Comparison of ENCODE assay signal across 16 cellular contexts in the genomic region with DNA sequence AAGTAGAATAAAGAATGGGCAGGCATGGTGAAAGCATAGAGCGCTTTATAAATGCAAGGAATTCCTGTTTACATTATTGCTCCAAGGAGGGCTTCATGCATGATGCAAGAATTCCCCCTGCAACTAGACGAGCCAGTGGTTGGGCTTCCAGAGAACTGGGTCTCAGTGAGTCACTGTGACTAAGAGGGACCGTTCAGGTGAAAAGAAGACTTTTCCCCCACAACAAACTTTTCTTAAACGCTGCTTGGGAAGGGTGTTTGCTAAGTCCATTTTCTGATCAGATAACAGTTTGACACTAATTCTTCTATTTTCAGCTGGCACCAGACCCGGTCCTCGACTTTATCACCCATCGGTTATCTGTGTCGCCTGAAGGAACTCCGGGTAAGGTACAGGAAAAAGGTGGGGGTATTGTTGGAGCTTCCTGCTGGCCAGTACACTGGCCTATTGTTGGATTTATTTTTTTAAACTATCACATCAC. TPM values are rescaled to one million over a fixed set of nuclear protein-coding genes. Genes with fewer than 3 reads are reported as not detected.
A peak's percentile ranks its signal among the peaks of the same experiment; 100 is the strongest.
DNase-seq lines count a peak whose midpoint lies in the region; ATAC-seq, FAIRE-seq and TF ChIP-seq lines count a peak whose summit lies in the region.
"Had no signal": no experiment of that assay in that cellular context is flagged by ENCODE, and none has a peak within 500 bp of the region (broad histone marks: within the 10 kb centered on the region; RNA-seq: fewer than 3 reads in every experiment).

No MANE protein-coding gene starts in this region.

- peaks cover 67% of the 10 kb centered on the region for H3K79me2 ChIP-seq in GM23338 (replicated peaks; ENCODE audit: insufficient read depth)
- H3K79me2 ChIP-seq in astrocyte (ENCODE audit: insufficient read depth, low read length), result no peaks in the 10 kb centered on the region
- no peaks in the 10 kb centered on the region for H3K79me2 ChIP-seq in trophoblast cell (ENCODE audit: control insufficient read depth, insufficient read depth, low read length, poor library complexity)

- no peak overlapping the region for H4K12ac ChIP-seq in trophoblast cell (ENCODE audit: low read depth, low read length)

- no peak overlapping the region for H2BK120ac ChIP-seq in trophoblast cell (ENCODE audit: insufficient read depth, low read length, poor library complexity)

- H3K23ac ChIP-seq in trophoblast cell (ENCODE audit: low read length), result no peak overlapping the region

- no peak overlapping the region for H3K14ac ChIP-seq in trophoblast cell (ENCODE audit: low read length)

- FAIRE-seq in astrocyte (lab: Jason Lieb, UNC), result peak; percentile 58

- peak overlapping the region; percentile 51 for H3K9ac ChIP-seq in astrocyte (ENCODE audit: low read length)
- H3K9ac ChIP-seq in trophoblast cell (ENCODE audit: low read length), result no peak overlapping the region

- peaks cover 46% of the 10 kb centered on the region for H3K4me1 ChIP-seq in GM23338 (ENCODE audit: insufficient read depth)
- peaks cover 36% of the 10 kb centered on the region for H3K4me1 ChIP-seq in astrocyte (ENCODE audit: insufficient read depth, low read length)
- H3K4me1 ChIP-seq in left ventricle myocardium inferior, result peaks cover 29% of the 10 kb centered on the region
- H3K4me1 ChIP-seq in trophoblast cell (ENCODE audit: control insufficient read depth in 1 of 2, insufficient read depth in 2 of 2, low read length in 2 of 2), result peaks cover 0 to 4% of the 10 kb centered on the region in 2 experiments
- H3K4me1 ChIP-seq: foreskin keratinocyte had no signal

- H3K9me3 ChIP-seq in astrocyte (ENCODE audit: insufficient read depth, low read depth, low read length) (no peaks in the 10 kb centered on the region), left ventricle myocardium inferior (replicated peaks) (no peaks in the 10 kb centered on the region), trophoblast cell (ENCODE audit: insufficient read depth, low read depth, low read length) (no peaks in the 10 kb centered on the region)

- intact Hi-C loops in left ventricle myocardium inferior (cut with micrococcal nuclease), result no loop called here

- H3K27ac ChIP-seq in GM23338 (ENCODE audit: low read depth), result peak overlapping the region; percentile 2; the same call in 1 of the 2 replicates
- H3K27ac ChIP-seq in astrocyte (ENCODE audit: low read depth, low read length), result peak overlapping the region; percentile 83
- peak overlapping the region; percentile 84 for H3K27ac ChIP-seq in left ventricle myocardium inferior (replicated peaks)
- no peak overlapping the region for H3K27ac ChIP-seq in trophoblast cell (ENCODE audit: low read depth, low read length)
- H3K27ac ChIP-seq: foreskin keratinocyte had no signal

- no peak overlapping the region for H3K4ac ChIP-seq in trophoblast cell (ENCODE audit: low read depth, low read length)

- H3K27me3 Mint-ChIP-seq in GM23338 (ENCODE audit: insufficient read depth, low read depth, poor library complexity), result peaks cover 1% of the 10 kb centered on the region
- H3K27me3 Mint-ChIP-seq in astrocyte (ENCODE audit: low read depth, unreplicated experiment), result no peaks in the 10 kb centered on the region
- H3K27me3 Mint-ChIP-seq: central memory CD8-positive, alpha-beta T cell; type B pancreatic cell had no signal

- H3K4me3 ChIP-seq in GM23338 (no peak overlapping the region), astrocyte (ENCODE audit: insufficient read depth, low read depth, low read length) (peak overlapping the region; percentile 13), left ventricle myocardium inferior (no peak overlapping the region), trophoblast cell (ENCODE audit: low read depth, low read length) (no peak overlapping the region)

- no peak overlapping the region for H2BK12ac ChIP-seq in trophoblast cell (ENCODE audit: low read length)

- TF ChIP-seq CTCF in GM23338 (conservative IDR thresholded peaks at IDR 0.05; ENCODE audit: low read depth in 2 of 2) (no peak), astrocyte (IDR thresholded peaks at IDR 0.05; ENCODE audit: insufficient read depth, low read depth, low read length) (no peak), left ventricle myocardium inferior (IDR thresholded peaks at IDR 0.05; ENCODE audit: borderline replicate concordance) (no peak)

- ATAC-seq in GM23338 (peak; percentile 48; the same call in 2 of the 3 replicates), HG03378 (IDR thresholded peaks at IDR 0.05; ENCODE audit: unreplicated experiment) (no peak)
- ATAC-seq: foreskin keratinocyte had no signal

- no peak overlapping the region for H2BK5ac ChIP-seq in trophoblast cell (ENCODE audit: low read depth, low read length, poor library complexity)

- peaks cover 63% of the 10 kb centered on the region for H3K4me1 Mint-ChIP-seq in GM23338
- H3K4me1 Mint-ChIP-seq in astrocyte (ENCODE audit: low read depth, unreplicated experiment), result peaks cover 40% of the 10 kb centered on the region

- H3K79me1 ChIP-seq in trophoblast cell (ENCODE audit: low read length), result no peaks in the 10 kb centered on the region

- H3F3A ChIP-seq in GM23338 (replicated peaks; ENCODE audit: low read depth), result 0 out of 2 replicates have a peak, but pooled peaks cover 4% of the 10 kb centered on the region

- no peak overlapping the region for H3K4me3 Mint-ChIP-seq in GM23338
- H3K4me3 Mint-ChIP-seq in astrocyte (ENCODE audit: unreplicated experiment), result peak overlapping the region; percentile 40
- H3K4me3 Mint-ChIP-seq: central memory CD8-positive, alpha-beta T cell; type B pancreatic cell had no signal

- H3K4me2 ChIP-seq in GM23338 (0 out of 2 replicates have a peak overlapping the region, but pooled peaks have one; percentile 19), astrocyte (ENCODE audit: low read length) (peak overlapping the region; percentile 80), trophoblast cell (ENCODE audit: low read length) (peak overlapping the region; percentile 1)

- H3K36me3 Mint-ChIP-seq in GM23338 (ENCODE audit: low read depth) (peaks cover 9% of the 10 kb centered on the region; the same call in 2 of the 3 replicates), astrocyte (ENCODE audit: low read depth, unreplicated experiment) (no peaks in the 10 kb centered on the region)

- H3K27me3 ChIP-seq in GM23338 (ENCODE audit: insufficient read depth) (no peaks in the 10 kb centered on the region), astrocyte (ENCODE audit: insufficient read depth, low read length) (no peaks in the 10 kb centered on the region), left ventricle myocardium inferior (ENCODE audit: low read depth) (no peaks in the 10 kb centered on the region), trophoblast cell (ENCODE audit: insufficient read depth, low read length) (no peaks in the 10 kb centered on the region)
- H3K27me3 ChIP-seq: foreskin keratinocyte had no signal

- no peak overlapping the region for H4K91ac ChIP-seq in trophoblast cell (ENCODE audit: low read depth, low read length)

- H2AFZ ChIP-seq in GM23338 (no peak overlapping the region), astrocyte (ENCODE audit: low read depth, low read length) (peak overlapping the region; percentile 25), trophoblast cell (ENCODE audit: insufficient read depth, low read length, poor library complexity) (no peak overlapping the region)

- H4K20me1 ChIP-seq in GM23338 (replicated peaks; ENCODE audit: insufficient read depth), result no peaks in the 10 kb centered on the region
- H4K20me1 ChIP-seq in astrocyte (ENCODE audit: insufficient read depth, low read length), result no peaks in the 10 kb centered on the region

- H3K18ac ChIP-seq in trophoblast cell (ENCODE audit: low read length), result no peak overlapping the region

- peak; percentile 52 for DNase-seq in GM23338 (ENCODE audit: low spot score)
- peak; percentile 91 for DNase-seq in astrocyte (ENCODE audit: low read depth)
- no peak for DNase-seq in left ventricle myocardium inferior
- DNase-seq in trophoblast cell, result no peak
- no peak for DNase-seq in NK-92 treated with Interleukin-12 subunit alpha and Interleukin-12 subunit beta, amount 100 ng/mL, for 24 hours (lab: John Stamatoyannopoulos, UW)
- DNase-seq in retina, result no peak
- no peak for DNase-seq in HK-2 (ENCODE audit: unreplicated experiment)
- DNase-seq: activated CD4-positive, CD25-positive, alpha-beta regulatory T cell; AML-193; DMS79 treated with DMSO at 0.1 percent for 48 hours; foreskin keratinocyte; NCI-H446 treated with DMSO at 0.1 percent for 48 hours; SHP77 treated with DMSO at 0.1 percent for 48 hours had no signal

- H4K8ac ChIP-seq in trophoblast cell (ENCODE audit: low read depth, low read length), result no peak overlapping the region

- H3K9me3 Mint-ChIP-seq in GM23338 (no peaks in the 10 kb centered on the region), astrocyte (ENCODE audit: unreplicated experiment) (no peaks in the 10 kb centered on the region)
- H3K9me3 Mint-ChIP-seq: central memory CD8-positive, alpha-beta T cell had no signal

- no peak overlapping the region for H2AK5ac ChIP-seq in trophoblast cell (ENCODE audit: low read length)

- H3K27ac Mint-ChIP-seq in GM23338, result peak overlapping the region; percentile 69
- peak overlapping the region; percentile 93 for H3K27ac Mint-ChIP-seq in astrocyte (ENCODE audit: unreplicated experiment)
- H3K27ac Mint-ChIP-seq: type B pancreatic cell had no signal

- H3K36me3 ChIP-seq in GM23338 (ENCODE audit: insufficient read depth) (no peaks in the 10 kb centered on the region), astrocyte (ENCODE audit: insufficient read depth, low read length) (no peaks in the 10 kb centered on the region), left ventricle myocardium inferior (no peaks in the 10 kb centered on the region), trophoblast cell (ENCODE audit: control insufficient read depth in 1 of 2, insufficient read depth in 2 of 2, low read length in 2 of 2) (no peaks in the 10 kb centered on the region)

- peaks cover 5% of the 10 kb centered on the region; the same call in 1 of the 2 replicates for H3K9me2 ChIP-seq in GM23338 (ENCODE audit: insufficient read depth)

- WGBS in trophoblast cell (ENCODE audit: extremely low coverage, insufficient coverage, insufficient read length), result no CpG with 5 or more reads among the region's 9 CpGs

TF ChIP-seq in GM23338, 12 proteins besides CTCF, POLR2A, EP300 and RAD21 (continues in another document):
- no peak for TF ChIP-seq STAT1 (IDR thresholded peaks at IDR 0.05; ENCODE audit: unreplicated experiment)

RNA-seq across cellular contexts. Expression of a gene that starts 40.1 kb away (rescaled TPM):
- 80.1 and 89.1 TPM in 2 replicates for total RNA-seq in GM23338 (2014; rRNA removed; shearing (Covaris generic))
- polyA plus RNA-seq in GM23338 (2016; fragmentation: Nextera tagmentation; extraction: Ambion mirVana), result 48.6 and 51.3 TPM in 2 replicates
- total RNA-seq in astrocyte, result 4.9 and 9.4 TPM in 2 replicates
- total RNA-seq in left ventricle myocardium inferior, result 29.6 TPM
- polyA plus RNA-seq in trophoblast cell (2013), result 2.5 and 2.9 TPM in 2 replicates
- total RNA-seq: foreskin keratinocyte had no signal
- polyA plus RNA-seq: foreskin keratinocyte had no signal

Comparison
In these comparisons a context has a peak if more than half of its experiments do, and no peak if none do; other contexts are left out.
1. DNase-seq: peak in GM23338 (single experiment) and astrocyte (single experiment); none in left ventricle myocardium inferior (single experiment), trophoblast cell (0 of 2), NK-92 treated with Interleukin-12 subunit alpha and Interleukin-12 subunit beta, amount 100 ng/mL, for 24 hours (single experiment), retina (single experiment) and HK-2 (single experiment).
2. H3K4me2 ChIP-seq: peak in every context shown above with its lines; median percentile 80 in astrocyte; 19 in GM23338; 1 in trophoblast cell.